19 cellular contexts compared by ENCODE assay signal in the genomic region with DNA sequence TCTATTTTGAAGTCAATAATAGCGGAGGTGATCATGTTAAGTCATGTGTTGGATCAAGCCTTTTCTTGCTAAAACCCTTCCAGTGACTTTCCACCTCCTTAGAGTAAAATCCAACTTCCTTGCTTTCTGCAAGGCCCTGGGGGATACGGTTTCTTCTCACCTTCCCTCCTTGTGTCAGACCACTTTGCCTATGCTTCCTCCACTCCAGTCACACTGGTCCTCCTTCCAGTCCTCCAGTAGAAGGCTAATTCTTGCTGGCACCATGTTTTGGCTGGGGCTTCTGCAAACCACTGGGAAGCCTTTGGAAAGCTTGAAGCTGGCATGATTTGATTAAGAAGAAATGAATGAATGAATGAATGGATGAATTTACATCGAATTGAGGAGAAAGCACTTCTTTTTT.
"Had no signal": no experiment of that assay in that cellular context is flagged by ENCODE, and none has a peak within 500 bp of the region (broad histone marks: within the 10 kb centered on the region; RNA-seq: fewer than 3 reads in every experiment).

No MANE protein-coding gene starts in this region.

- H3K4me1 ChIP-seq: gastrocnemius medialis had no signal

- H3K36me3 ChIP-seq: gastrocnemius medialis, heart right ventricle, ovary, stomach, thoracic aorta, transverse colon had no signal

- H3K9me3 ChIP-seq: gastrocnemius medialis, heart right ventricle, mucosa of descending colon, ovary, stomach, thoracic aorta, transverse colon had no signal

- H3K36me3 Mint-ChIP-seq: naive thymus-derived CD8-positive, alpha-beta T cell had no signal

- DNase-seq: effector CD4-positive, alpha-beta T cell; gastrocnemius medialis; heart right ventricle; kidney glomerular epithelial cell; mucosa of descending colon; naive thymus-derived CD8-positive, alpha-beta T cell; nucleus accumbens; ovary; right cardiac atrium; small intestine; stimulated activated CD4-positive, alpha-beta T cell treated with anti-CD3 and anti-CD28 coated beads, Interleukin-12 subunit alpha, Interleukin-12 subunit beta, amount 100 ng/mL, for 4 hours; stimulated activated naive CD4-positive, alpha-beta T cell; stomach; substantia nigra; transverse colon had no signal

- H3K27ac Mint-ChIP-seq: naive thymus-derived CD8-positive, alpha-beta T cell had no signal

- H3K4me3 Mint-ChIP-seq: naive thymus-derived CD8-positive, alpha-beta T cell; neural crest cell had no signal

- H3K9me3 Mint-ChIP-seq: neural crest cell had no signal

- H3K27ac ChIP-seq: coronary artery, gastrocnemius medialis, ovary, stomach had no signal

- H3K27me3 Mint-ChIP-seq: naive thymus-derived CD8-positive, alpha-beta T cell had no signal

- H3K4me3 ChIP-seq: coronary artery, gastrocnemius medialis, heart right ventricle, mucosa of descending colon, ovary, stomach, thoracic aorta, transverse colon had no signal

- ATAC-seq: esophagus mucosa; gastrocnemius medialis; heart right ventricle; mucosa of descending colon; naive thymus-derived CD8-positive, alpha-beta T cell; right cardiac atrium had no signal

- FAIRE-seq: small intestine had no signal

- H3K27me3 ChIP-seq: gastrocnemius medialis, heart right ventricle, ovary, stomach, transverse colon had no signal

- H3K4me1 Mint-ChIP-seq: naive thymus-derived CD8-positive, alpha-beta T cell had no signal
